1 cellular context compared by ENCODE assay signal in genomic region chr9:92493741-92494387, GRCh38.
TF ChIP-seq lines count a peak whose summit lies in the region.

No MANE protein-coding gene starts in this region.

TF ChIP-seq in SK-N-SH, 30 proteins besides CTCF, POLR2A, EP300 and RAD21 (continued from another document):
- TF ChIP-seq ZBTB33 (IDR thresholded peaks at IDR 0.05; ENCODE audit: borderline replicate concordance, low read depth) (no peak), FOSL2 (IDR thresholded peaks at IDR 0.05; ENCODE audit: borderline replicate concordance, low read depth) (no peak), MEF2A (IDR thresholded peaks at IDR 0.05; ENCODE audit: borderline replicate concordance, low read depth) (no peak), NFIC (IDR thresholded peaks at IDR 0.05; ENCODE audit: borderline replicate concordance) (no peak), PBX3 (IDR thresholded peaks at IDR 0.05) (no peak), MAX (IDR thresholded peaks at IDR 0.05; ENCODE audit: low read depth) (no peak), USF1 (IDR thresholded peaks at IDR 0.05; ENCODE audit: borderline replicate concordance, low read depth) (no peak), USF2 (IDR thresholded peaks at IDR 0.05; ENCODE audit: borderline replicate concordance, low read depth, low read length) (no peak), EZH2phosphoT487 (IDR thresholded peaks at IDR 0.05; ENCODE audit: borderline replicate concordance, low read depth) (no peak), RXRA (IDR thresholded peaks at IDR 0.05; ENCODE audit: borderline replicate concordance, low read depth) (no peak), SIN3A (IDR thresholded peaks at IDR 0.05; ENCODE audit: borderline replicate concordance, low read depth, low read length) (no peak), REST (IDR thresholded peaks at IDR 0.05; ENCODE audit: low read depth, low read length) (no peak), CHD2 (IDR thresholded peaks at IDR 0.05; ENCODE audit: low read length, partially characterized antibody) (no peak), GATA2 (CRISPR knock-in tag; IDR thresholded peaks at IDR 0.05) (no peak), TAF1 (IDR thresholded peaks at IDR 0.05; ENCODE audit: borderline replicate concordance, low read depth, low read length) (no peak)
